Comparison of ENCODE assay signal across 11 cellular contexts in genomic region chr3:183540501-183541234, GRCh38. TPM values are rescaled to one million over a fixed set of nuclear protein-coding genes. Genes with fewer than 3 reads are reported as not detected.
DNase-seq lines count a peak whose midpoint lies in the region; ATAC-seq and TF ChIP-seq lines count a peak whose summit lies in the region.
"Had no signal": no experiment of that assay in that cellular context is flagged by ENCODE, and none has a peak within 500 bp of the region (broad histone marks: within the 10 kb centered on the region; RNA-seq: fewer than 3 reads in every experiment).

No MANE protein-coding gene starts in this region.

- TF ChIP-seq CTCF in GM10266 (IDR thresholded peaks at IDR 0.05; ENCODE audit: control insufficient read depth, insufficient read depth, low read depth, missing control alignments): no peak
- TF ChIP-seq CTCF in OCI-LY7 (conservative IDR thresholded peaks at IDR 0.05; ENCODE audit: low read length): no peak
- TF ChIP-seq CTCF in prostate gland (IDR thresholded peaks at IDR 0.05): no peak

- DNase-seq in GM10266 (ENCODE audit: extremely low spot score) (peak; percentile 33), OCI-LY7 (ENCODE audit: low spot score) (no peak), mucosa of gallbladder (ENCODE audit: low spot score) (peak; percentile 39), GM19238 (ENCODE audit: insufficient read length, low spot score) (no peak), prostate gland (ENCODE audit: low spot score) (no peak), NCI-H2081 (lab: John Stamatoyannopoulos, UW) (no peak)
- DNase-seq: stimulated activated CD4-positive, alpha-beta T cell treated with anti-CD3 and anti-CD28 coated beads, Interleukin-4, amount 100 ng/mL, for 4 hours had no signal

- no peaks in the 10 kb centered on the region for H3K9me3 ChIP-seq in OCI-LY7 (ENCODE audit: low read length)
- no peaks in the 10 kb centered on the region for H3K9me3 ChIP-seq in prostate gland

- WGBS in prostate gland: 88% methylated on average over 14 of the region's 14 CpGs

- no peak overlapping the region for H2AFZ ChIP-seq in OCI-LY7 (ENCODE audit: low read length)

- no peaks in the 10 kb centered on the region for H3K9me2 ChIP-seq in OCI-LY7 (ENCODE audit: insufficient read depth, low read length)

- peaks cover 98% of the 10 kb centered on the region for H3K36me3 ChIP-seq in OCI-LY7 (ENCODE audit: insufficient read depth, low read length)
- no peaks in the 10 kb centered on the region for H3K36me3 ChIP-seq in prostate gland

- H3K79me2 ChIP-seq in OCI-LY7 (ENCODE audit: insufficient read depth, low read depth, low read length): peaks cover 100% of the 10 kb centered on the region

- peaks cover 48% of the 10 kb centered on the region for H4K20me1 ChIP-seq in OCI-LY7 (ENCODE audit: insufficient read depth, low read length)

- H3K4me3 ChIP-seq in OCI-LY7 (ENCODE audit: low read depth, low read length, poor library complexity, severe bottlenecking) (peak overlapping the region; percentile 38), prostate gland (no peak overlapping the region)

- no peak for TF ChIP-seq POLR2A in prostate gland (IDR thresholded peaks at IDR 0.05)

- intact Hi-C loops in OCI-LY7 (cut with micrococcal nuclease; ENCODE audit: unreplicated experiment) (no loop called here), prostate gland (cut with DNase I) (no loop called here)

- H3K27me3 ChIP-seq in prostate gland (replicated peaks; ENCODE audit: insufficient read depth): no peaks in the 10 kb centered on the region

- peaks cover 100% of the 10 kb centered on the region for H3K4me1 ChIP-seq in OCI-LY7 (ENCODE audit: insufficient read depth, low read length, poor library complexity, severe bottlenecking)
- H3K4me1 ChIP-seq in prostate gland (replicated peaks): no peaks in the 10 kb centered on the region

- H3K27ac ChIP-seq in OCI-LY7 (ENCODE audit: low read depth, low read length, poor library complexity, severe bottlenecking) (peak overlapping the region; percentile 96), prostate gland (no peak overlapping the region)

- CTCF ChIA-PET in OCI-LY7 (lab: Charles Lee; ENCODE audit: unreplicated experiment): no interaction called here

- no TSS peak for BruUV-seq in OCI-LY7 (replicated peaks; lab: Mats Ljungman, UMichigan)

- peak overlapping the region; percentile 98 for H3K4me2 ChIP-seq in OCI-LY7 (ENCODE audit: low read length)

- ATAC-seq in GM21786 (IDR thresholded peaks at IDR 0.05; ENCODE audit: unreplicated experiment): peak; percentile 40
- no peak for ATAC-seq in HG03280 (IDR thresholded peaks at IDR 0.05; ENCODE audit: unreplicated experiment)

- POLR2A ChIA-PET in OCI-LY7 (lab: Charles Lee): interaction anchor here (0.9 to 2.8 kb wide), 10 partner anchors 12 to 1618 kb away, joined by 3 to 19 read pairs (median 8); no protein-coding TSS in a partner anchor

RNA-seq across cellular contexts. Expression of gene KLHL6, which starts 14.8 kb away (rescaled TPM):
- 143 TPM in 2 replicates for total RNA-seq in OCI-LY7 (2014; rRNA removed; shearing (Covaris generic))
- total RNA-seq in OCI-LY7 (2022) (169 and 191 TPM in 2 replicates), mucosa of gallbladder (3.7 TPM), prostate gland (1 to 10 TPM; 1.0 to 1.2 TPM)
- total RNA-seq: Daoy, HT-29 had no signal

Comparison
In these comparisons a context has a peak if more than half of its experiments do, and no peak if none do; other contexts are left out.
1. DNase-seq: peak in GM10266 (single experiment) and mucosa of gallbladder (single experiment); none in OCI-LY7 (single experiment), GM19238 (single experiment), prostate gland (single experiment) and NCI-H2081 (0 of 2).
2. RNA of gene KLHL6, which starts 14.8 kb away (total RNA-seq): 143 to 191 TPM in OCI-LY7; 3.7 TPM in mucosa of gallbladder (single experiment) and 1.0 to 1.2 TPM in prostate gland; every median in the first group is over 10 times any median in the second.